In genomic region chr2:147968571-147968970, GRCh38 we compare ENCODE assay signal across 19 cellular contexts. TPM values are rescaled to one million over a fixed set of nuclear protein-coding genes. Genes with fewer than 3 reads are reported as not detected.
DNase-seq lines count a peak whose midpoint lies in the region; FAIRE-seq lines count a peak whose summit lies in the region.
"Had no signal": no experiment of that assay in that cellular context is flagged by ENCODE, and none has a peak within 500 bp of the region (broad histone marks: within the 10 kb centered on the region; RNA-seq: fewer than 3 reads in every experiment).

No MANE protein-coding gene starts in this region.

- no peak overlapping the region for H3K4me3 ChIP-seq in BLaER1

- peak; percentile 35 for FAIRE-seq in GM19239 (lab: Jason Lieb, UNC)
- FAIRE-seq: A204.1, G401.6, GM12891 had no signal

- H3K27ac ChIP-seq in BLaER1, result no peak overlapping the region
- H3K27ac ChIP-seq: C4-2B had no signal

- peaks cover under 1% of the 10 kb centered on the region; the same call in 1 of the 2 replicates for H4K20me1 ChIP-seq in BLaER1

- in situ Hi-C loops in SK-MEL-5 (cut with HindIII; ENCODE audit: low pct_unique_long_range_greater_than_20kb, low sequenced_read_pairs), result no loop called here

- peaks cover 30% of the 10 kb centered on the region for H3K9me3 ChIP-seq in BLaER1
- H3K9me3 ChIP-seq: Caco-2 had no signal

- H3K4me2 ChIP-seq in BLaER1, result peak overlapping the region; percentile 44

- H3K36me3 ChIP-seq in BLaER1, result peaks cover 32% of the 10 kb centered on the region

- peaks cover 14% of the 10 kb centered on the region for H3K4me1 ChIP-seq in BLaER1
- H3K4me1 ChIP-seq: Caco-2 had no signal

- H3K9ac ChIP-seq in BLaER1, result no peak overlapping the region

- no peaks in the 10 kb centered on the region for H3K27me3 ChIP-seq in BLaER1

- no peak for DNase-seq in GM19239 (ENCODE audit: insufficient read length, low spot score)
- DNase-seq in SK-MEL-5 (ENCODE audit: low read depth, low spot score), result peak; percentile 32
- no peak for DNase-seq in NCI-H345 (lab: John Stamatoyannopoulos, UW)
- no peak for DNase-seq in MV-4-11 (lab: John Stamatoyannopoulos, UW)
- no peak for DNase-seq in cerebellum (ENCODE audit: low spot score)
- DNase-seq in NCI-H82 (lab: John Stamatoyannopoulos, UW), result no peak
- DNase-seq: 8988T; ACHN; Caco-2; Calu3; CD4-positive, alpha-beta T cell; CD8-positive, alpha-beta T cell; DMS79 treated with DMSO at 0.1 percent for 48 hours; GF-D8 had no signal

RNA-seq across cellular contexts. Expression of gene ORC4, which starts 52.0 kb away (rescaled TPM):
- total RNA-seq in SK-MEL-5 (2014; rRNA removed; shearing (Covaris generic)), result 54.8 and 69.1 TPM in 2 replicates
- 36.1 and 50.4 TPM in 2 replicates for polyA plus RNA-seq in SK-MEL-5 (2015; cell fraction: cytosol; rRNA removed)
- 36.8 and 59.9 TPM in 2 replicates for polyA plus RNA-seq in SK-MEL-5 (2015; cell fraction: nucleus; rRNA removed)
- 94.3 TPM for total RNA-seq in cerebellum

RNA-seq across cellular contexts. Expression of gene MBD5, which starts 52.3 kb away (rescaled TPM):
- 5.2 and 5.5 TPM in 2 replicates for total RNA-seq in SK-MEL-5 (2014; rRNA removed; shearing (Covaris generic))
- polyA plus RNA-seq in SK-MEL-5 (2015; cell fraction: cytosol; rRNA removed), result 6.8 and 8.0 TPM in 2 replicates
- polyA plus RNA-seq in SK-MEL-5 (2015; cell fraction: nucleus; rRNA removed), result 4.6 and 7.5 TPM in 2 replicates
- 95.7 TPM for total RNA-seq in cerebellum

Comparison
In these comparisons a context has a peak if more than half of its experiments do, and no peak if none do; other contexts are left out.
1. RNA of gene MBD5, which starts 52.3 kb away (total RNA-seq): 95.7 TPM in cerebellum (single experiment); 5.2 to 5.5 TPM in SK-MEL-5; every median in the first group is over 10 times any median in the second.